ENCODE assay signal across 1 cellular context in genomic region chr12:442235-442884, GRCh38.
A peak's percentile ranks its signal among the peaks of the same experiment; 100 is the strongest.
TF ChIP-seq lines count a peak whose summit lies in the region.

No MANE protein-coding gene starts in this region.

TF ChIP-seq in HCT116, 20 proteins besides CTCF, POLR2A, EP300 and RAD21 (continued from another document):
- TF ChIP-seq ATF3 (IDR thresholded peaks at IDR 0.05) (no peak), ZBTB33 (IDR thresholded peaks at IDR 0.05; ENCODE audit: extremely low read depth, insufficient replicate concordance, low read length) (no peak), CBX3 (IDR thresholded peaks at IDR 0.05; ENCODE audit: low read depth) (peak; percentile 26; the same call in 1 of the 2 replicates), SP1 (IDR thresholded peaks at IDR 0.05; ENCODE audit: low read depth) (no peak), ZNF274 (IDR thresholded peaks at IDR 0.05; ENCODE audit: low read depth, low read length) (no peak), CEBPB (IDR thresholded peaks at IDR 0.05; ENCODE audit: low read depth) (no peak)
